In the genomic region with DNA sequence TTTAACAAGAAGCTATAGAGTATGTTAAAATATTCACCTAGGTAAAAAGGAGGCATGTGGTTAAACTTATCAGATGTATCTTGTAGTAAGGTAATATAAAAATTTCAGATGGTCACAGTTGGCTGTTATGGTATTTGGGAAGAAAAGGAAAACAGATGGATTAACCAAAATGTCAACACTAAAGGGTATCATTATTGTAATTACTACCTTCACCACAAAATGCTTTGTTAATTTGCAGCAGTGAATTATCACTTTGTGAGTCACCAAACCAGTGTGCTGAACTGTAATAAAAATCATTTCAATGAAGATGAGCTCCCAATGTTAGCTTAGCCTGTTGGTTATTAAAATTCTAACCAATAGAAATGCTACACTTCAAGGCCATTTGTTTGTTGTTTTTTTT, we compare ENCODE assay signal across 13 cellular contexts.
"Had no signal": no experiment of that assay in that cellular context is flagged by ENCODE, and none has a peak within 500 bp of the region (broad histone marks: within the 10 kb centered on the region; RNA-seq: fewer than 3 reads in every experiment).

No MANE protein-coding gene starts in this region.

- DNase-seq: activated CD4-positive, alpha-beta T cell treated with anti-CD3 and anti-CD28 coated beads for 36 hours; activated CD4-positive, alpha-beta T cell treated with anti-CD3 and anti-CD28 coated beads, Interleukin-2, amount 50 U/mL, for 48 hours; dermis blood vessel endothelial cell; effector memory CD8-positive, alpha-beta T cell; esophagus squamous epithelium; heart right ventricle; left cardiac atrium; mesendoderm; naive thymus-derived CD4-positive, alpha-beta T cell; ovary; stimulated activated CD4-positive, alpha-beta T cell treated with anti-CD3 and anti-CD28 coated beads, Interleukin-4, amount 100 ng/mL, for 24 hours; testis; upper lobe of left lung had no signal
